1 cellular context compared by ENCODE assay signal in the genomic region with DNA sequence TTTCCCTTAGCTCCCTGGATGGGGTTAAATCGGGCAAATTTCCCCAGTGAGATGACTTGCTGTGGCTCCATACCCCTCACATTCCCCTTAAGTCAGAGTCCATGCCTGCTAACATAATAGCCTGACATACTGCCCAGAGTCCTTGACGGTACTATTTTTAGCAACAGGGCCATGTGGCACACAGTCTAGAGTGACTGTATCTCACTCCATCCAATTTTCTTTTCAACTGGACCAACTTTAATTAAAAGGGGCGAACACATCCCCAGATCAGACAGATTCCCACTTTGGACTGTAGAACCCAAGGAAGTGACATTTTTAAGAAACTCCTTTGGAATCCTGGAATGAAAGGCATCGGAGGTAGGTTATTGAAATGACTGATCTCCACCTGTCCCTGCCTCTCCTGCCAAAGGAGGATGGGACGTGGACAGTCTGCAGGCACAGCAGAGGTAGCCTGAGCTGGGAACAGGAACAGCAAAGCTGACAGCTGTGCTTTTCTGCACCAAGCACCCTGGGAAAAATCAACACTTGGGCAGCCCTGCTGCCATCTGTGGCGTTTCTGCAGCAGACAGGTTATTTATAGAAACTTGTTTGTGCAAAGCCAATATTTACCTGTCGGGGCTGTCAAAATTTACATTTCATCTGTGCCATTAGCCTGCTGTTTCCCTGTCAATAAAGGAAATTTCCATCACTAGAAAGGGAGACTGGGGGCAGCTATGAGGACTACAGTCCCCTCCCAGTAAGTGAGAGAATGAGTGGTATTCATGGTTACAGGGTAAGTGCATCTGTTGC.
TF ChIP-seq lines count a peak whose summit lies in the region.

No MANE protein-coding gene starts in this region.

TF ChIP-seq in HepG2, 621 proteins besides CTCF, POLR2A, EP300 and RAD21 (continued from another document and continues in another):
- TF ChIP-seq, protein P1, sequence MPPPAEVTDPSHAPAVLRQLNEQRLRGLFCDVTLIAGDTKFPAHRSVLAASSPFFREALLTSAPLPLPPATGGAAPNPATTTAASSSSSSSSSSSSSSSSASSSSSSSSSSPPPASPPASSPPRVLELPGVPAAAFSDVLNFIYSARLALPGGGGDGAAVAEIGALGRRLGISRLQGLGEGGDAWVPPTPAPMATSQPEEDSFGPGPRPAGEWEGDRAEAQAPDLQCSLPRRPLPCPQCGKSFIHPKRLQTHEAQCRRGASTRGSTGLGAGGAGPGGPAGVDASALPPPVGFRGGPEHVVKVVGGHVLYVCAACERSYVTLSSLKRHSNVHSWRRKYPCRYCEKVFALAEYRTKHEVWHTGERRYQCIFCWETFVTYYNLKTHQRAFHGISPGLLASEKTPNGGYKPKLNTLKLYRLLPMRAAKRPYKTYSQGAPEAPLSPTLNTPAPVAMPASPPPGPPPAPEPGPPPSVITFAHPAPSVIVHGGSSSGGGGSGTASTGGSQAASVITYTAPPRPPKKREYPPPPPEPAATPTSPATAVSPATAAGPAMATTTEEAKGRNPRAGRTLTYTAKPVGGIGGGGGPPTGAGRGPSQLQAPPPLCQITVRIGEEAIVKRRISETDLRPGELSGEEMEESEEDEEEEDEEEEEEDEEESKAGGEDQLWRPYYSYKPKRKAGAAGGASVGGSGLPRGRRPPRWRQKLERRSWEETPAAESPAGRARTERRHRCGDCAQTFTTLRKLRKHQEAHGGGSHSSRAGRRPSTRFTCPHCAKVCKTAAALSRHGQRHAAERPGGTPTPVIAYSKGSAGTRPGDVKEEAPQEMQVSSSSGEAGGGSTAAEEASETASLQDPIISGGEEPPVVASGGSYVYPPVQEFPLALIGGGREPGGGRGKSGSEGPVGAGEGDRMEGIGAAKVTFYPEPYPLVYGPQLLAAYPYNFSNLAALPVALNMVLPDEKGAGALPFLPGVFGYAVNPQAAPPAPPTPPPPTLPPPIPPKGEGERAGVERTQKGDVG (CRISPR knock-in tag; IDR thresholded peaks at IDR 0.05; ENCODE audit: borderline replicate concordance): peak; percentile 88
- TF ChIP-seq ZNF816 (CRISPR knock-in tag; IDR thresholded peaks at IDR 0.05; ENCODE audit: borderline replicate concordance) (peak; percentile 92; the same call in 1 of the 2 replicates), HIVEP1 (CRISPR knock-in tag; IDR thresholded peaks at IDR 0.05) (0 out of 2 replicates have a peak, but pooled peaks have one; percentile 34), NFYB (CRISPR knock-in tag; IDR thresholded peaks at IDR 0.05) (no peak), MAFK (conservative IDR thresholded peaks at IDR 0.05 in 1 of 2, IDR thresholded peaks at IDR 0.05 in 1 of 2; ENCODE audit: low read length in 2 of 2) (no peak), ZFY (CRISPR knock-in tag; IDR thresholded peaks at IDR 0.05) (no peak), HDAC2 (CRISPR knock-in tag; IDR thresholded peaks at IDR 0.05) (peak; percentile 89), ZNF367 (CRISPR knock-in tag; IDR thresholded peaks at IDR 0.05; ENCODE audit: borderline replicate concordance) (no peak), KDM2A (CRISPR knock-in tag; IDR thresholded peaks at IDR 0.05; ENCODE audit: borderline replicate concordance, low read depth) (peak; percentile 30; the same call in 1 of the 2 replicates), KMT2B (CRISPR knock-in tag; IDR thresholded peaks at IDR 0.05) (0 out of 2 replicates have a peak, but pooled peaks have one; percentile 33), ZNF614 (CRISPR knock-in tag; IDR thresholded peaks at IDR 0.05; ENCODE audit: borderline replicate concordance) (peak; percentile 83), ZNF33A (CRISPR knock-in tag; IDR thresholded peaks at IDR 0.05; ENCODE audit: borderline replicate concordance) (peak; percentile 93; the same call in 1 of the 2 replicates), SP140L (CRISPR knock-in tag; IDR thresholded peaks at IDR 0.05; ENCODE audit: borderline replicate concordance) (0 out of 2 replicates have a peak, but pooled peaks have one; percentile 22), HNF4A (CRISPR knock-in tag; IDR thresholded peaks at IDR 0.05) (peak; percentile 44; the same call in 1 of the 2 replicates), ZNF484 (CRISPR knock-in tag; IDR thresholded peaks at IDR 0.05; ENCODE audit: borderline replicate concordance, low read depth) (no peak), PTBP1 (IDR thresholded peaks at IDR 0.05; ENCODE audit: low read depth, low read length, poor library complexity, severe bottlenecking) (no peak), IRF2 (CRISPR knock-in tag; IDR thresholded peaks at IDR 0.05) (peak; percentile 73; the same call in 1 of the 2 replicates), TCF7 (IDR thresholded peaks at IDR 0.05; ENCODE audit: low read depth) (peak; percentile 79), ZNF709 (CRISPR knock-in tag; IDR thresholded peaks at IDR 0.05) (no peak), NCOR1 (IDR thresholded peaks at IDR 0.05; ENCODE audit: borderline replicate concordance, low read length) (peak; percentile 81; the same call in 1 of the 2 replicates), RAD51 (IDR thresholded peaks at IDR 0.05; ENCODE audit: borderline replicate concordance) (no peak)
- TF ChIP-seq, protein P2, sequence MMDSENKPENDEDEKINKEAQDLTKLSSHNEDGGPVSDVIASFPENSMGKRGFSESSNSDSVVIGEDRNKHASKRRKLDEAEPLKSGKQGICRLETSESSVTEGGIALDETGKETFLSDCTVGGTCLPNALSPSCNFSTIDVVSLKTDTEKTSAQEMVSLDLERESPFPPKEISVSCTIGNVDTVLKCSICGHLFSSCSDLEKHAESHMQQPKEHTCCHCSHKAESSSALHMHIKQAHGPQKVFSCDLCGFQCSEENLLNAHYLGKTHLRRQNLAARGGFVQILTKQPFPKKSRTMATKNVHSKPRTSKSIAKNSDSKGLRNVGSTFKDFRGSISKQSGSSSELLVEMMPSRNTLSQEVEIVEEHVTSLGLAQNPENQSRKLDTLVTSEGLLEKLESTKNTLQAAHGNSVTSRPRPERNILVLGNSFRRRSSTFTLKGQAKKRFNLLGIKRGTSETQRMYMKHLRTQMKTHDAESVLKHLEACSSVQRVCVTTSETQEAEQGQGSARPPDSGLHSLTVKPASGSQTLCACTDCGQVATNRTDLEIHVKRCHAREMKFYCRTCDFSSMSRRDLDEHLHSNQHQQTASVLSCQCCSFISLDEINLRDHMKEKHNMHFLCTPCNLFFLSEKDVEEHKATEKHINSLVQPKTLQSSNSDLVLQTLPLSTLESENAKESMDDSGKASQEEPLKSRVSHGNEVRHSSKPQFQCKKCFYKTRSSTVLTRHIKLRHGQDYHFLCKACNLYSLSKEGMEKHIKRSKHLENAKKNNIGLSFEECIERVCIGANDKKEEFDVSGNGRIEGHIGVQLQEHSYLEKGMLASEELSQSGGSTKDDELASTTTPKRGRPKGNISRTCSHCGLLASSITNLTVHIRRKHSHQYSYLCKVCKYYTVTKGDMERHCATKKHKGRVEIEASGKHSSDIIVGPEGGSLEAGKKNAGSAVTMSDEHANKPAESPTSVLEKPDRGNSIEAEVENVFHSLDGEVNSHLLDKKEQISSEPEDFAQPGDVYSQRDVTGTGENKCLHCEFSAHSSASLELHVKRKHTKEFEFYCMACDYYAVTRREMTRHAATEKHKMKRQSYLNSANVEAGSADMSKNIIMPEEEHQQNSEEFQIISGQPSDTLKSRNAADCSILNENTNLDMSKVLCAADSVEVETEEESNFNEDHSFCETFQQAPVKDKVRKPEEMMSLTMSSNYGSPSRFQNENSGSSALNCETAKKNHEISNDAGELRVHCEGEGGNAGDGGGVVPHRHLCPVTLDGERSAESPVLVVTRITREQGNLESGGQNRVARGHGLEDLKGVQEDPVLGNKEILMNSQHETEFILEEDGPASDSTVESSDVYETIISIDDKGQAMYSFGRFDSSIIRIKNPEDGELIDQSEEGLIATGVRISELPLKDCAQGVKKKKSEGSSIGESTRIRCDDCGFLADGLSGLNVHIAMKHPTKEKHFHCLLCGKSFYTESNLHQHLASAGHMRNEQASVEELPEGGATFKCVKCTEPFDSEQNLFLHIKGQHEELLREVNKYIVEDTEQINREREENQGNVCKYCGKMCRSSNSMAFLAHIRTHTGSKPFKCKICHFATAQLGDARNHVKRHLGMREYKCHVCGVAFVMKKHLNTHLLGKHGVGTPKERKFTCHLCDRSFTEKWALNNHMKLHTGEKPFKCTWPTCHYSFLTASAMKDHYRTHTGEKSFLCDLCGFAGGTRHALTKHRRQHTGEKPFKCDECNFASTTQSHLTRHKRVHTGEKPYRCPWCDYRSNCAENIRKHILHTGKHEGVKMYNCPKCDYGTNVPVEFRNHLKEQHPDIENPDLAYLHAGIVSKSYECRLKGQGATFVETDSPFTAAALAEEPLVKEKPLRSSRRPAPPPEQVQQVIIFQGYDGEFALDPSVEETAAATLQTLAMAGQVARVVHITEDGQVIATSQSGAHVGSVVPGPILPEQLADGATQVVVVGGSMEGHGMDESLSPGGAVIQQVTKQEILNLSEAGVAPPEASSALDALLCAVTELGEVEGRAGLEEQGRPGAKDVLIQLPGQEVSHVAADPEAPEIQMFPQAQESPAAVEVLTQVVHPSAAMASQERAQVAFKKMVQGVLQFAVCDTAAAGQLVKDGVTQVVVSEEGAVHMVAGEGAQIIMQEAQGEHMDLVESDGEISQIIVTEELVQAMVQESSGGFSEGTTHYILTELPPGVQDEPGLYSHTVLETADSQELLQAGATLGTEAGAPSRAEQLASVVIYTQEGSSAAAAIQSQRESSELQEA (CRISPR knock-in tag; IDR thresholded peaks at IDR 0.05; ENCODE audit: not compliant biosample characterization): no peak
- TF ChIP-seq, protein P3, sequence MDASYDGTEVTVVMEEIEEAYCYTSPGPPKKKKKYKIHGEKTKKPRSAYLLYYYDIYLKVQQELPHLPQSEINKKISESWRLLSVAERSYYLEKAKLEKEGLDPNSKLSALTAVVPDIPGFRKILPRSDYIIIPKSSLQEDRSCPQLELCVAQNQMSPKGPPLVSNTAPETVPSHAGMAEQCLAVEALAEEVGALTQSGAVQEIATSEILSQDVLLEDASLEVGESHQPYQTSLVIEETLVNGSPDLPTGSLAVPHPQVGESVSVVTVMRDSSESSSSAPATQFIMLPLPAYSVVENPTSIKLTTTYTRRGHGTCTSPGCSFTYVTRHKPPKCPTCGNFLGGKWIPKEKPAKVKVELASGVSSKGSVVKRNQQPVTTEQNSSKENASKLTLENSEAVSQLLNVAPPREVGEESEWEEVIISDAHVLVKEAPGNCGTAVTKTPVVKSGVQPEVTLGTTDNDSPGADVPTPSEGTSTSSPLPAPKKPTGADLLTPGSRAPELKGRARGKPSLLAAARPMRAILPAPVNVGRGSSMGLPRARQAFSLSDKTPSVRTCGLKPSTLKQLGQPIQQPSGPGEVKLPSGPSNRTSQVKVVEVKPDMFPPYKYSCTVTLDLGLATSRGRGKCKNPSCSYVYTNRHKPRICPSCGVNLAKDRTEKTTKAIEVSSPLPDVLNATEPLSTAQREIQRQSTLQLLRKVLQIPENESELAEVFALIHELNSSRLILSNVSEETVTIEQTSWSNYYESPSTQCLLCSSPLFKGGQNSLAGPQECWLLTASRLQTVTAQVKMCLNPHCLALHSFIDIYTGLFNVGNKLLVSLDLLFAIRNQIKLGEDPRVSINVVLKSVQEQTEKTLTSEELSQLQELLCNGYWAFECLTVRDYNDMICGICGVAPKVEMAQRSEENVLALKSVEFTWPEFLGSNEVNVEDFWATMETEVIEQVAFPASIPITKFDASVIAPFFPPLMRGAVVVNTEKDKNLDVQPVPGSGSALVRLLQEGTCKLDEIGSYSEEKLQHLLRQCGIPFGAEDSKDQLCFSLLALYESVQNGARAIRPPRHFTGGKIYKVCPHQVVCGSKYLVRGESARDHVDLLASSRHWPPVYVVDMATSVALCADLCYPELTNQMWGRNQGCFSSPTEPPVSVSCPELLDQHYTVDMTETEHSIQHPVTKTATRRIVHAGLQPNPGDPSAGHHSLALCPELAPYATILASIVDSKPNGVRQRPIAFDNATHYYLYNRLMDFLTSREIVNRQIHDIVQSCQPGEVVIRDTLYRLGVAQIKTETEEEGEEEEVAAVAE (CRISPR knock-in tag; IDR thresholded peaks at IDR 0.05; ENCODE audit: borderline replicate concordance): 0 out of 2 replicates have a peak, but pooled peaks have one; percentile 16
- TF ChIP-seq, protein P4, sequence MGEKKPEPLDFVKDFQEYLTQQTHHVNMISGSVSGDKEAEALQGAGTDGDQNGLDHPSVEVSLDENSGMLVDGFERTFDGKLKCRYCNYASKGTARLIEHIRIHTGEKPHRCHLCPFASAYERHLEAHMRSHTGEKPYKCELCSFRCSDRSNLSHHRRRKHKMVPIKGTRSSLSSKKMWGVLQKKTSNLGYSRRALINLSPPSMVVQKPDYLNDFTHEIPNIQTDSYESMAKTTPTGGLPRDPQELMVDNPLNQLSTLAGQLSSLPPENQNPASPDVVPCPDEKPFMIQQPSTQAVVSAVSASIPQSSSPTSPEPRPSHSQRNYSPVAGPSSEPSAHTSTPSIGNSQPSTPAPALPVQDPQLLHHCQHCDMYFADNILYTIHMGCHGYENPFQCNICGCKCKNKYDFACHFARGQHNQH (CRISPR knock-in tag; IDR thresholded peaks at IDR 0.05): peak; percentile 91
- TF ChIP-seq, protein P5, sequence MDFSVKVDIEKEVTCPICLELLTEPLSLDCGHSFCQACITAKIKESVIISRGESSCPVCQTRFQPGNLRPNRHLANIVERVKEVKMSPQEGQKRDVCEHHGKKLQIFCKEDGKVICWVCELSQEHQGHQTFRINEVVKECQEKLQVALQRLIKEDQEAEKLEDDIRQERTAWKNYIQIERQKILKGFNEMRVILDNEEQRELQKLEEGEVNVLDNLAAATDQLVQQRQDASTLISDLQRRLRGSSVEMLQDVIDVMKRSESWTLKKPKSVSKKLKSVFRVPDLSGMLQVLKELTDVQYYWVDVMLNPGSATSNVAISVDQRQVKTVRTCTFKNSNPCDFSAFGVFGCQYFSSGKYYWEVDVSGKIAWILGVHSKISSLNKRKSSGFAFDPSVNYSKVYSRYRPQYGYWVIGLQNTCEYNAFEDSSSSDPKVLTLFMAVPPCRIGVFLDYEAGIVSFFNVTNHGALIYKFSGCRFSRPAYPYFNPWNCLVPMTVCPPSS (IDR thresholded peaks at IDR 0.05): no peak
- TF ChIP-seq, protein P6, sequence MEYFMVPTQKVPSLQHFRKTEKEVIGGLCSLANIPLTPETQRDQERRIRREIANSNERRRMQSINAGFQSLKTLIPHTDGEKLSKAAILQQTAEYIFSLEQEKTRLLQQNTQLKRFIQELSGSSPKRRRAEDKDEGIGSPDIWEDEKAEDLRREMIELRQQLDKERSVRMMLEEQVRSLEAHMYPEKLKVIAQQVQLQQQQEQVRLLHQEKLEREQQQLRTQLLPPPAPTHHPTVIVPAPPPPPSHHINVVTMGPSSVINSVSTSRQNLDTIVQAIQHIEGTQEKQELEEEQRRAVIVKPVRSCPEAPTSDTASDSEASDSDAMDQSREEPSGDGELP (IDR thresholded peaks at IDR 0.05; ENCODE audit: borderline replicate concordance, low read depth): peak; percentile 91
